18 cellular contexts compared by ENCODE assay signal in the genomic region with DNA sequence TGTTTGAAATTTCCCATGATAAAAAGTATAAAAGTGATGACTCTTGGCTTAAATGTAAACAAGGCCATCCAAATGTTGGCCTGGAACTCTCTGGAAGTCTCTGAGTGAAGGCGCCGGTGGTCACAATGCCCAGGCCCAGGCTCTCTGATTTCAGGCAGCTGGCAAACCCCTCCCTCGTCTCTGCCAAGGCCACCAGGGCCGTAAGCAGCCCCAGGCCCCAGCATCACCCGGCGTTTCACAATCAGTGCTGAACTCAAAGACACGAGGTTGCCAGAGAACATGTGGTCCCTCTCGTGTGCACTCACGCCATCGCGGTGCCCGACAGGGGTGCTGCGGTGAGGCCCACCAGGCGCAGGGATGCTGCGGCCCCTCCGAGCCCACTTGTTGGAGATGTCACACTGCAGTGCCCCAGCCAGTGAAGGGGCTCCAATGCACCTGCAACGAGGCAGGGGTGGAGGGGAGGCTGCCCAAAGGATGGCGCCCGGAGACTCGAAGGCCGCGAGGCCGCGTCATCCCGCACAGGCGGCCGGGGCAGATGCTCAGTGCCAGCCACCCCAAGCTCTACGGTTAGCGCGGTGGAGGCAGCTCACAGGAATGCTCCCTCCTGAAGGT. TPM values are rescaled to one million over a fixed set of nuclear protein-coding genes. Genes with fewer than 3 reads are reported as not detected.
DNase-seq lines count a peak whose midpoint lies in the region; ATAC-seq, FAIRE-seq and TF ChIP-seq lines count a peak whose summit lies in the region.
"Had no signal": no experiment of that assay in that cellular context is flagged by ENCODE, and none has a peak within 500 bp of the region (broad histone marks: within the 10 kb centered on the region; RNA-seq: fewer than 3 reads in every experiment).

No MANE protein-coding gene starts in this region.

- H3K27ac ChIP-seq in H1 (ENCODE audit: low read depth, low read length) (no peak overlapping the region), upper lobe of left lung (peak overlapping the region in 1 of 4 donors; percentile 33)
- H3K27ac ChIP-seq: breast epithelium had no signal

- H4K91ac ChIP-seq in H1 (replicated peaks; ENCODE audit: insufficient read length, low read length), result no peak overlapping the region

- no peaks in the 10 kb centered on the region for H3K9me3 Mint-ChIP-seq in natural killer cell
- H3K9me3 Mint-ChIP-seq: activated naive CD8-positive, alpha-beta T cell treated with anti-CD3 and anti-CD28 coated beads for 36 hours; naive thymus-derived CD8-positive, alpha-beta T cell had no signal

- peaks cover 7 to 55% (median 46%) of the 10 kb centered on the region in 4 experiments for H3K4me1 ChIP-seq in H1 (replicated peaks in 1 of 4; ENCODE audit: control insufficient read depth in 3 of 4, insufficient read depth in 4 of 4, low read length in 3 of 4)
- H3K4me1 ChIP-seq in upper lobe of left lung, result peaks cover 16 to 73% (median 48%) of the 10 kb centered on the region in 4 donors
- H3K4me1 ChIP-seq: breast epithelium had no signal

- no peaks in the 10 kb centered on the region for H3K9me3 ChIP-seq in H1 (ENCODE audit: insufficient read depth in 2 of 2, low read depth in 1 of 2, low read length in 1 of 2)
- no peaks in the 10 kb centered on the region for H3K9me3 ChIP-seq in upper lobe of left lung
- H3K9me3 ChIP-seq: breast epithelium had no signal

- no peak overlapping the region for H3K18ac ChIP-seq in H1 (ENCODE audit: extremely low read depth, low read length)

- no peak overlapping the region for H3K4me3 ChIP-seq in H1 (ENCODE audit: extremely low read depth in 1 of 4, insufficient read depth in 2 of 4, low read depth in 3 of 4, low read length in 4 of 4)
- H3K4me3 ChIP-seq in upper lobe of left lung, result no peak overlapping the region
- H3K4me3 ChIP-seq: breast epithelium, lung had no signal

- H3K27me3 ChIP-seq in H1 (replicated peaks in 1 of 4; ENCODE audit: control insufficient read depth in 3 of 4, extremely low read depth in 1 of 4, insufficient read depth in 3 of 4, low read length in 3 of 4), result no peaks in the 10 kb centered on the region
- H3K27me3 ChIP-seq in upper lobe of left lung, result no peaks in the 10 kb centered on the region
- H3K27me3 ChIP-seq: breast epithelium had no signal

- no peaks in the 10 kb centered on the region; the same call in 1 of the 2 replicates for H3K23me2 ChIP-seq in H1 (ENCODE audit: low read depth, low read length)

- no peak for FAIRE-seq in H1 (lab: Jason Lieb, UNC)
- FAIRE-seq: urothelium cell line had no signal

- H3K4ac ChIP-seq in H1 (replicated peaks; ENCODE audit: insufficient read length, low read depth, low read length), result no peak overlapping the region

- H2AK5ac ChIP-seq in H1 (ENCODE audit: low read depth, low read length), result no peak overlapping the region

- ATAC-seq in Right ventricle myocardium inferior (no peak), left ventricle myocardium superior (no peak), natural killer cell (no peak), upper lobe of left lung (ENCODE audit: low FRiP score in 2 of 2) (no peak), GM21529 (IDR thresholded peaks at IDR 0.05; ENCODE audit: unreplicated experiment) (no peak)
- ATAC-seq: naive thymus-derived CD8-positive, alpha-beta T cell had no signal

- H3K36me3 Mint-ChIP-seq in natural killer cell, result peaks cover 12% of the 10 kb centered on the region

- no peak overlapping the region for H3K9ac ChIP-seq in H1 (replicated peaks in 1 of 4; ENCODE audit: extremely low read depth in 1 of 4, low read depth in 3 of 4, low read length in 3 of 4)

- DNase-seq in Right ventricle myocardium inferior (ENCODE audit: missing footprints) (peak; percentile 53), left ventricle myocardium superior (no peak), H1 (ENCODE audit: low read depth in 1 of 2, low spot score in 2 of 2) (no peak), natural killer cell (peak; percentile 13), upper lobe of left lung (peak; percentile 27 to 84), globus pallidus (ENCODE audit: low spot score) (no peak), OCI-M1 (lab: John Stamatoyannopoulos, UW) (no peak)
- DNase-seq: activated naive CD8-positive, alpha-beta T cell treated with anti-CD3 and anti-CD28 coated beads for 36 hours; Calu3; effector CD4-positive, alpha-beta T cell; GF-D8; NCI-H1048; NCI-H69 had no signal

- TF ChIP-seq POLR2A in H1 (IDR thresholded peaks at IDR 0.05; ENCODE audit: control extremely low read depth in 1 of 2, low read depth in 2 of 2, low read length in 2 of 2) (no peak), upper lobe of left lung (IDR thresholded peaks at IDR 0.05) (no peak)

- intact Hi-C loops in Right ventricle myocardium inferior (cut with DNase I), result no loop called here
- intact Hi-C loops in left ventricle myocardium superior (cut with micrococcal nuclease), result no loop called here
- intact Hi-C loops in natural killer cell (cut with micrococcal nuclease), result no loop called here

- no peak overlapping the region for H3K4me2 ChIP-seq in H1 (ENCODE audit: insufficient read depth in 1 of 2, low read depth in 2 of 2, low read length in 2 of 2)

- WGBS in H1 (ENCODE audit: extremely low coverage in 1 of 2, insufficient coverage in 1 of 2, insufficient read length in 1 of 2, insufficient replicate concordance in 2 of 2, low coverage in 1 of 2, low lambda C conversion rate in 2 of 2, missing lambda C conversion rate in 1 of 2), 2 experiments, result 94% methylated on average over 23 of the region's 30 CpGs; no CpG with 5 or more reads in 1 of the 2 experiments
- 83 to 85% methylated on average over 10 to 30 of the region's 30 CpGs for WGBS in upper lobe of left lung, 2 donors

- no peak overlapping the region for H2BK12ac ChIP-seq in H1 (ENCODE audit: low read depth, low read length)

- H3K79me2 ChIP-seq in H1 (ENCODE audit: control insufficient read depth in 1 of 2, insufficient read depth in 2 of 2, low read length in 2 of 2), result peaks cover 64 to 100% of the 10 kb centered on the region in 2 experiments

- TF ChIP-seq EP300 in H1 (IDR thresholded peaks at IDR 0.05; ENCODE audit: borderline replicate concordance in 1 of 2, low read depth in 2 of 2, low read length in 2 of 2), result no peak
- no peak for TF ChIP-seq EP300 in upper lobe of left lung (IDR thresholded peaks at IDR 0.05)

- H2BK5ac ChIP-seq in H1 (ENCODE audit: low read depth, low read length), result no peak overlapping the region; the same call in 1 of the 2 replicates

- no peak overlapping the region for H3K14ac ChIP-seq in H1 (ENCODE audit: insufficient read length)

- H3K4me3 Mint-ChIP-seq in natural killer cell, result peak overlapping the region; percentile 2
- H3K4me3 Mint-ChIP-seq: activated naive CD8-positive, alpha-beta T cell treated with anti-CD3 and anti-CD28 coated beads for 36 hours had no signal

- TF ChIP-seq CTCF in H1 (IDR thresholded peaks at IDR 0.05; ENCODE audit: control extremely low read depth in 1 of 3, insufficient read depth in 1 of 3, low read depth in 1 of 3, low read length in 3 of 3), result no peak
- no peak for TF ChIP-seq CTCF in natural killer cell (IDR thresholded peaks at IDR 0.05)
- TF ChIP-seq CTCF in upper lobe of left lung (IDR thresholded peaks at IDR 0.05), result no peak

- H3K27ac Mint-ChIP-seq in natural killer cell, result peak overlapping the region; percentile 72 to 77
- H3K27ac Mint-ChIP-seq: activated naive CD8-positive, alpha-beta T cell treated with anti-CD3 and anti-CD28 coated beads for 36 hours had no signal

- no peak overlapping the region for H2AFZ ChIP-seq in H1 (ENCODE audit: low read length)

- H3K27me3 Mint-ChIP-seq in natural killer cell (ENCODE audit: low read depth in 2 of 2), result no peaks in the 10 kb centered on the region
- H3K27me3 Mint-ChIP-seq: activated naive CD8-positive, alpha-beta T cell treated with anti-CD3 and anti-CD28 coated beads for 36 hours; naive thymus-derived CD8-positive, alpha-beta T cell had no signal

- H2BK120ac ChIP-seq in H1 (replicated peaks; ENCODE audit: low read depth, low read length), result no peak overlapping the region

- peaks cover 29 to 68% of the 10 kb centered on the region in 2 experiments for H4K20me1 ChIP-seq in H1 (replicated peaks in 1 of 2; ENCODE audit: control insufficient read depth in 1 of 2, insufficient read depth in 2 of 2, low read length in 2 of 2)

- CTCF ChIA-PET in H1 (lab: Charles Lee; ENCODE audit: partially characterized antibody), result interaction anchor here (2.1 kb wide), 1 partner anchor 14 kb away, joined by 4 read pairs; no protein-coding TSS in a partner anchor

- peaks cover 74 to 83% of the 10 kb centered on the region in 2 donors for H3K4me1 Mint-ChIP-seq in natural killer cell

- H4K5ac ChIP-seq in H1 (ENCODE audit: insufficient read length, low read depth, low read length), result no peak overlapping the region

- POLR2A ChIA-PET in H1 (lab: Charles Lee; ENCODE audit: partially characterized antibody), result interaction anchor here (0.9 to 2.3 kb wide), 4 partner anchors 9 to 15 kb away, joined by 3 to 5 read pairs (median 4); a partner anchor contains a TSS

- H3K36me3 ChIP-seq in H1 (ENCODE audit: control insufficient read depth in 2 of 4, insufficient read depth in 4 of 4, low read length in 3 of 4) (peaks cover 6 to 40% (median 14%) of the 10 kb centered on the region in 4 experiments), upper lobe of left lung (peaks cover 3 to 61% (median 34%) of the 10 kb centered on the region in 4 donors)

- TF ChIP-seq RAD21 in H1 (IDR thresholded peaks at IDR 0.05 in 1 of 2, conservative IDR thresholded peaks at IDR 0.05 in 1 of 2; ENCODE audit: low read depth in 2 of 2, low read length in 2 of 2), result no peak

- H4K8ac ChIP-seq in H1 (ENCODE audit: extremely low read depth, insufficient read depth, low read length), result no peak overlapping the region

- no peak overlapping the region for H3K23ac ChIP-seq in H1 (ENCODE audit: insufficient read length)

- H3K79me1 ChIP-seq in H1 (ENCODE audit: low read depth, low read length), result peaks cover 32% of the 10 kb centered on the region

- no peak overlapping the region for H3K56ac ChIP-seq in H1 (replicated peaks; ENCODE audit: insufficient read length, low read depth, low read length)

- no peak overlapping the region for H2BK20ac ChIP-seq in H1 (ENCODE audit: low read length)

- H2BK15ac ChIP-seq in H1 (ENCODE audit: low read length), result no peak overlapping the region

TF ChIP-seq in H1, 55 proteins besides CTCF, POLR2A, EP300 and RAD21 (continues in another document):
- TF ChIP-seq HDAC6 (IDR thresholded peaks at IDR 0.05; ENCODE audit: low read depth, low read length), result no peak

RNA-seq across cellular contexts. Expression of a gene that starts 15.0 kb away (rescaled TPM):
- total RNA-seq in Right ventricle myocardium inferior, result 13.4 TPM
- total RNA-seq in left ventricle myocardium superior, result 13.4 TPM
- total RNA-seq in H1 (2021; fragmentation: NEBNext Ultra II Directional; extraction: Animal tissue kit (Norgen Biotek cat#: 25700)), result 260 and 266 TPM in 2 replicates
- 107 and 168 TPM in 2 replicates for polyA plus RNA-seq in H1 (2011; rRNA removed)
- 145 TPM for polyA plus RNA-seq in H1 (2011; cell fraction: cytosol; rRNA removed)
- polyA plus RNA-seq in H1 (2011; cell fraction: nucleus; rRNA removed), result 161 TPM
- 129 to 148 TPM (median 136 TPM) in 4 replicates for polyA plus RNA-seq in H1 (2012, experiment 1 of 2)
- 146 TPM for polyA plus RNA-seq in H1 (2012, experiment 2 of 2)
- polyA plus RNA-seq in H1 (2013, experiment 1 of 2), result 245 TPM
- polyA plus RNA-seq in H1 (2013, experiment 2 of 2), result 311 TPM
- polyA minus RNA-seq in H1 (2011; rRNA and poly(A)+ RNA removed), result 76.4 and 90.5 TPM in 2 replicates
- polyA minus RNA-seq in H1 (2011; cell fraction: cytosol; rRNA and poly(A)+ RNA removed), result 92.9 TPM
- 64.8 TPM for polyA minus RNA-seq in H1 (2011; cell fraction: nucleus; rRNA and poly(A)+ RNA removed)
- total RNA-seq in natural killer cell, result 100 to 1,000 TPM; 196 to 302 (median 252) TPM
- total RNA-seq in upper lobe of left lung, result 100 to 1,000 TPM; 403 to 922 (median 538) TPM

Comparison
In these comparisons a context has a peak if more than half of its experiments do, and no peak if none do; other contexts are left out.
1. DNase-seq: peak in Right ventricle myocardium inferior (single experiment), natural killer cell (single experiment) and upper lobe of left lung (2 of 2); none in left ventricle myocardium superior (single experiment), H1 (0 of 2), globus pallidus (single experiment) and OCI-M1 (single experiment).
2. RNA of a gene that starts 15.0 kb away (total RNA-seq): 403 to 922 TPM in upper lobe of left lung, 260 to 266 TPM in H1 and 196 to 302 TPM in natural killer cell; 13.4 TPM in left ventricle myocardium superior (single experiment) and 13.4 TPM in Right ventricle myocardium inferior (single experiment); every median in the first group is over 10 times any median in the second.